In genomic region chr3:50972029-50972428, GRCh38 we compare ENCODE assay signal across 18 cellular contexts.
DNase-seq lines count a peak whose midpoint lies in the region; ATAC-seq lines count a peak whose summit lies in the region.
"Had no signal": no experiment of that assay in that cellular context is flagged by ENCODE, and none has a peak within 500 bp of the region (broad histone marks: within the 10 kb centered on the region; RNA-seq: fewer than 3 reads in every experiment).

No MANE protein-coding gene starts in this region.

- H3K36me3 Mint-ChIP-seq in activated T-cell treated with anti-CD3 and anti-CD28 coated beads, Interleukin-2, amount 50 U/mL, for 72 hours (ENCODE audit: insufficient read depth in 2 of 2) = no peaks in the 10 kb centered on the region
- H3K36me3 Mint-ChIP-seq in T-cell = no peaks in the 10 kb centered on the region
- no peaks in the 10 kb centered on the region for H3K36me3 Mint-ChIP-seq in naive thymus-derived CD4-positive, alpha-beta T cell
- H3K36me3 Mint-ChIP-seq: type B pancreatic cell had no signal

- peaks cover 0 to 3% of the 10 kb centered on the region in 2 donors for H3K9me3 Mint-ChIP-seq in activated T-cell treated with anti-CD3 and anti-CD28 coated beads, Interleukin-2, amount 50 U/mL, for 72 hours
- H3K9me3 Mint-ChIP-seq in T-cell = no peaks in the 10 kb centered on the region
- peaks cover 0 to 6% (median 0%) of the 10 kb centered on the region in 11 donors for H3K9me3 Mint-ChIP-seq in naive thymus-derived CD4-positive, alpha-beta T cell
- H3K9me3 Mint-ChIP-seq: type B pancreatic cell had no signal

- no peaks in the 10 kb centered on the region for H3K9me3 ChIP-seq in naive thymus-derived CD4-positive, alpha-beta T cell (ENCODE audit: control insufficient read depth in 2 of 3, low read length in 3 of 3)
- no peaks in the 10 kb centered on the region for H3K9me3 ChIP-seq in aorta (ENCODE audit: control insufficient read depth, low read length)

- H3K27ac ChIP-seq in naive thymus-derived CD4-positive, alpha-beta T cell (ENCODE audit: low read depth, low read length) = no peak overlapping the region
- no peak overlapping the region for H3K27ac ChIP-seq in aorta (ENCODE audit: low read depth in 1 of 2, low read length in 2 of 2)
- H3K27ac ChIP-seq: heart right ventricle, RWPE1, sigmoid colon had no signal

- H3K4me3 Mint-ChIP-seq in activated T-cell treated with anti-CD3 and anti-CD28 coated beads, Interleukin-2, amount 50 U/mL, for 72 hours = no peak overlapping the region
- H3K4me3 Mint-ChIP-seq in T-cell = no peak overlapping the region
- no peak overlapping the region for H3K4me3 Mint-ChIP-seq in naive thymus-derived CD4-positive, alpha-beta T cell
- H3K4me3 Mint-ChIP-seq: brain, nephron, type B pancreatic cell had no signal

- H3K4me1 Mint-ChIP-seq in activated T-cell treated with anti-CD3 and anti-CD28 coated beads, Interleukin-2, amount 50 U/mL, for 72 hours (ENCODE audit: low read depth) = peaks cover 6% of the 10 kb centered on the region
- peaks cover 11 to 18% (median 16%) of the 10 kb centered on the region in 3 donors for H3K4me1 Mint-ChIP-seq in T-cell
- H3K4me1 Mint-ChIP-seq in naive thymus-derived CD4-positive, alpha-beta T cell = peaks cover 0 to 21% (median 13%) of the 10 kb centered on the region in 7 donors
- H3K4me1 Mint-ChIP-seq: brain, nephron had no signal

- no peak overlapping the region for H3K4me3 ChIP-seq in naive thymus-derived CD4-positive, alpha-beta T cell (ENCODE audit: low read length)
- H3K4me3 ChIP-seq in aorta (ENCODE audit: low read length in 2 of 2) = no peak overlapping the region
- H3K4me3 ChIP-seq: heart right ventricle, lung, sigmoid colon had no signal

- no peak overlapping the region for H3K27ac Mint-ChIP-seq in activated T-cell treated with anti-CD3 and anti-CD28 coated beads, Interleukin-2, amount 50 U/mL, for 72 hours
- peak overlapping the region; percentile 80 to 87 for H3K27ac Mint-ChIP-seq in T-cell
- H3K27ac Mint-ChIP-seq in naive thymus-derived CD4-positive, alpha-beta T cell = peak overlapping the region in 5 of 9 donors; percentile 12 to 77 (median 67)
- H3K27ac Mint-ChIP-seq: brain, nephron had no signal

- WGBS in aorta, 2 donors = 85 to 88% methylated on average over 2 of the region's 2 CpGs

- H3K27me3 Mint-ChIP-seq in activated T-cell treated with anti-CD3 and anti-CD28 coated beads, Interleukin-2, amount 50 U/mL, for 72 hours (ENCODE audit: low read depth) = no peaks in the 10 kb centered on the region
- no peaks in the 10 kb centered on the region for H3K27me3 Mint-ChIP-seq in T-cell
- peaks cover 0 to 3% (median 0%) of the 10 kb centered on the region in 5 donors for H3K27me3 Mint-ChIP-seq in naive thymus-derived CD4-positive, alpha-beta T cell
- H3K27me3 Mint-ChIP-seq: brain, type B pancreatic cell had no signal

- no peak for DNase-seq in activated T-cell treated with anti-CD3 and anti-CD28 coated beads, Interleukin-2, amount 50 U/mL, for 72 hours
- no peak for DNase-seq in activated T-cell treated with anti-CD3 and anti-CD28 coated beads, Interleukin-2, amount 50 U/mL, for 1 hour
- no peak for DNase-seq in T-cell
- DNase-seq in naive thymus-derived CD4-positive, alpha-beta T cell = no peak
- no peak for DNase-seq in aorta
- no peak for DNase-seq in KG1 (lab: John Stamatoyannopoulos, UW)
- DNase-seq in SIG-M5 treated with dmso at 0.1 percent for 504 hours (lab: John Stamatoyannopoulos, UW; ENCODE audit: unreplicated experiment) = no peak
- DNase-seq: heart right ventricle, kidney, NCI-H1436 treated with DMSO at 0.1 percent for 48 hours, sigmoid colon, substantia nigra had no signal

- peaks cover 9 to 14% of the 10 kb centered on the region in 2 donors for H3K4me1 ChIP-seq in naive thymus-derived CD4-positive, alpha-beta T cell (ENCODE audit: control insufficient read depth in 2 of 2, insufficient read depth in 2 of 2, low read length in 2 of 2)
- no peaks in the 10 kb centered on the region for H3K4me1 ChIP-seq in aorta (ENCODE audit: control insufficient read depth in 1 of 2, insufficient read depth in 2 of 2, low read length in 2 of 2)
- H3K4me1 ChIP-seq: sigmoid colon had no signal

- ATAC-seq in activated T-cell treated with anti-CD3 and anti-CD28 coated beads, Interleukin-2, amount 50 U/mL, for 72 hours (replicated peaks in 1 of 2) = peak; percentile 11 to 24
- ATAC-seq in T-cell (replicated peaks in 1 of 4) (peak in 3 of 4 experiments; percentile 12 to 36 (median 31)), aorta (ENCODE audit: low FRiP score) (peak; percentile 50), HG03196 (IDR thresholded peaks at IDR 0.05; ENCODE audit: unreplicated experiment) (no peak)
- peak; percentile 27 for ATAC-seq in naive thymus-derived CD4-positive, alpha-beta T cell

- intact Hi-C loops in naive thymus-derived CD4-positive, alpha-beta T cell (cut with micrococcal nuclease) = loop anchor here (5.0 to 10.0 kb wide), 4 partner anchors 193 to 463 kb away; partner anchors contain the start of gene MANF (in 1 of the 2)
- intact Hi-C loops in aorta (cut with DNase I) = no loop called here

- no peaks in the 10 kb centered on the region for H3K27me3 ChIP-seq in naive thymus-derived CD4-positive, alpha-beta T cell (ENCODE audit: control insufficient read depth in 2 of 2, insufficient read depth in 2 of 2, low read length in 2 of 2)
- H3K27me3 ChIP-seq in aorta (ENCODE audit: control insufficient read depth in 1 of 2, insufficient read depth in 2 of 2, low read length in 1 of 2) = no peaks in the 10 kb centered on the region
- H3K27me3 ChIP-seq: heart right ventricle, sigmoid colon had no signal

- CTCF ChIA-PET in T-cell (lab: Charles Lee) = interaction anchor here (0.6 to 2.1 kb wide), 21 partner anchors 9 to 462 kb away, joined by 3 to 29 read pairs (median 4); partner anchors contain the start of genes MANF (in 1 of the 2) and MAPKAPK3 (in 1 of the 2)
- CTCF ChIA-PET in naive thymus-derived CD4-positive, alpha-beta T cell (lab: Charles Lee) = interaction anchor here (0.6 to 2.8 kb wide), 29 partner anchors 9 to 513 kb away, joined by 3 to 26 read pairs (median 4); partner anchors contain the start of gene DOCK3

- H3K36me3 ChIP-seq in naive thymus-derived CD4-positive, alpha-beta T cell (ENCODE audit: control insufficient read depth in 2 of 3, insufficient read depth in 3 of 3, low read length in 3 of 3) = no peaks in the 10 kb centered on the region
- H3K36me3 ChIP-seq in aorta (ENCODE audit: control insufficient read depth in 1 of 2, insufficient read depth in 2 of 2, low read length in 1 of 2) = no peaks in the 10 kb centered on the region
- H3K36me3 ChIP-seq: heart right ventricle, sigmoid colon had no signal

- POLR2A ChIA-PET in T-cell (lab: Charles Lee) = interaction anchor here (0.6 to 1.1 kb wide), 2 partner anchors 52 to 108 kb away, joined by 3 to 5 read pairs; no protein-coding TSS in a partner anchor
- POLR2A ChIA-PET in naive thymus-derived CD4-positive, alpha-beta T cell (lab: Charles Lee) = interaction anchor here (0.6 to 2.1 kb wide), 5 partner anchors 53 to 1310 kb away, joined by 3 to 7 read pairs (median 3); partner anchors contain the start of gene MAPKAPK3

Comparison
In these comparisons a context has a peak if more than half of its experiments do, and no peak if none do; other contexts are left out.
1. intact Hi-C loops: an anchor here in naive thymus-derived CD4-positive, alpha-beta T cell (5.0 to 10.0 kb wide); none called in aorta.